Comparison of ENCODE assay signal across 18 cellular contexts in the genomic region with DNA sequence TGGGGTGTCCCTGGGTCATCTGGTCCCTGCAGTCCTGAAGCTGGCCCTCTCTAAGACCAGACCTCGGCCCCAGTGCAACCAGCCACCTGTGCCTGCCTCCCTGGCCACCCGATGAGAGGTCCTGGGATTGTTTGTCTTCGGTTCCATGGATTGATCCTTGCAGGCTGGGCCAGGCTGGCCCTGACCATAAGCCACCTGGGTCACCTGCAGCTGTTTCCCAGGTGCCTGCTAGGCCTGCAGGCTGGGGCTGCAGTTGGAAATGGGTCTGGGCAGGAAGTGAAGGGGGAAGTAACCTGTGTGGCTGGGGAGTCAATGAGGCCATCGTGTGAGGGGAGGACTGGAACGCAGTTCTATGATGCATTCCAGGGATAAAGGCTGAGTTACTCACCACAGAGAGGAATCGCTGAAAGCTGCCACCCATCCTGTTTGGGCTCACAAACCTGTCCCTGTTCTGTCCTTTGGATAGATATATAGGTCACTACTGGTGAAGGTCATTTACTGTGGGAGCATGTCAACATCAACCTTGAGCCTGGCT.
"Had no signal": no experiment of that assay in that cellular context is flagged by ENCODE, and none has a peak within 500 bp of the region (broad histone marks: within the 10 kb centered on the region; RNA-seq: fewer than 3 reads in every experiment).

No MANE protein-coding gene starts in this region.

- H3K9ac ChIP-seq: neural progenitor cell, parathyroid adenoma had no signal

- H3K27ac Mint-ChIP-seq: activated naive CD4-positive, alpha-beta T cell treated with anti-CD3 and anti-CD28 coated beads, Interleukin-2, amount 50 U/mL, for 24 hours; activated T-cell treated with anti-CD3 and anti-CD28 coated beads, Interleukin-2, amount 50 U/mL, for 72 hours; effector memory CD8-positive, alpha-beta T cell; neural progenitor cell; stimulated activated memory B cell treated with anti-CD40 and anti-IgM and Interleukin-4, amounts not matched to agents 10 μg/mL and 1 μg/mL and 100 μg/mL, for 72 hours had no signal

- H3K36me3 Mint-ChIP-seq: activated naive CD4-positive, alpha-beta T cell treated with anti-CD3 and anti-CD28 coated beads, Interleukin-2, amount 50 U/mL, for 24 hours; naive B cell; neural progenitor cell; stimulated activated memory B cell treated with anti-CD40 and anti-IgM and Interleukin-4, amounts not matched to agents 10 μg/mL and 1 μg/mL and 100 μg/mL, for 72 hours had no signal

- H3K4me3 Mint-ChIP-seq: activated naive CD4-positive, alpha-beta T cell treated with anti-CD3 and anti-CD28 coated beads, Interleukin-2, amount 50 U/mL, for 24 hours; activated T-cell treated with anti-CD3 and anti-CD28 coated beads, Interleukin-2, amount 50 U/mL, for 72 hours; effector memory CD8-positive, alpha-beta T cell; naive B cell; neural progenitor cell; stimulated activated memory B cell treated with anti-CD40 and anti-IgM and Interleukin-4, amounts not matched to agents 10 μg/mL and 1 μg/mL and 100 μg/mL, for 72 hours had no signal

- H3K9me3 Mint-ChIP-seq: activated naive CD4-positive, alpha-beta T cell treated with anti-CD3 and anti-CD28 coated beads, Interleukin-2, amount 50 U/mL, for 24 hours; activated T-cell treated with anti-CD3 and anti-CD28 coated beads, Interleukin-2, amount 50 U/mL, for 72 hours; effector memory CD8-positive, alpha-beta T cell; naive B cell; neural progenitor cell; stimulated activated memory B cell treated with anti-CD40 and anti-IgM and Interleukin-4, amounts not matched to agents 10 μg/mL and 1 μg/mL and 100 μg/mL, for 72 hours had no signal

- H3K79me2 ChIP-seq: parathyroid adenoma had no signal

- DNase-seq: activated CD4-positive, alpha-beta T cell treated with anti-CD3 and anti-CD28 coated beads for 1 hour; activated CD4-positive, alpha-beta T cell treated with anti-CD3 and anti-CD28 coated beads, Interleukin-2, amount 50 U/mL, for 4 hours; activated gamma-delta T cell; activated T-cell treated with anti-CD3 and anti-CD28 coated beads, Interleukin-2, amount 50 U/mL, for 72 hours; adrenal gland; dermis blood vessel endothelial cell; effector memory CD8-positive, alpha-beta T cell; mesenchymal stem cell; mucosa of descending colon; naive B cell; stimulated activated CD4-positive, alpha-beta T cell treated with anti-CD3 and anti-CD28 coated beads, Interleukin-4, amount 100 ng/mL, for 4 hours had no signal

- H3K4me3 ChIP-seq: adrenal gland, cardiac muscle cell, mucosa of descending colon, neural progenitor cell had no signal

- H2AFZ ChIP-seq: neural progenitor cell, parathyroid adenoma had no signal

- H3K36me3 ChIP-seq: adrenal gland, cardiac muscle cell, neural progenitor cell, WERI-Rb-1 had no signal

- H3K27me3 ChIP-seq: adrenal gland, cardiac muscle cell, neural progenitor cell had no signal

- H3K4me2 ChIP-seq: neural progenitor cell had no signal

- H3K9me3 ChIP-seq: adrenal gland, mucosa of descending colon had no signal

- H3K4me1 ChIP-seq: adrenal gland, parathyroid adenoma had no signal

- ATAC-seq: activated T-cell treated with anti-CD3 and anti-CD28 coated beads, Interleukin-2, amount 50 U/mL, for 72 hours; effector memory CD8-positive, alpha-beta T cell; mucosa of descending colon; sciatic nerve; stimulated activated memory B cell treated with anti-CD40 and anti-IgM and Interleukin-4, amounts not matched to agents 10 μg/mL and 1 μg/mL and 100 μg/mL, for 72 hours had no signal

- H3K27ac ChIP-seq: adrenal gland, cardiac muscle cell, neural progenitor cell, parathyroid adenoma, WERI-Rb-1 had no signal
